ENCODE assay signal across 8 cellular contexts in genomic region chr20:39885975-39886649, GRCh38.
A peak's percentile ranks its signal among the peaks of the same experiment; 100 is the strongest.
DNase-seq lines count a peak whose midpoint lies in the region; ATAC-seq and TF ChIP-seq lines count a peak whose summit lies in the region.

No MANE protein-coding gene starts in this region.

- intact Hi-C loops in esophagus muscularis mucosa (cut with DNase I), result loop anchor here (2.0 to 5.0 kb wide), 2 partner anchors 805 to 1076 kb away; no protein-coding TSS in a partner anchor

- no peaks in the 10 kb centered on the region for H3K79me1 ChIP-seq in H9 (ENCODE audit: insufficient read depth, low read depth, low read length, poor library complexity, severe bottlenecking)

- H3K79me2 ChIP-seq in H9 (ENCODE audit: insufficient read depth, low read length), result no peaks in the 10 kb centered on the region

- no peak overlapping the region for H4K91ac ChIP-seq in H9 (ENCODE audit: insufficient read length, low read depth, low read length)

- H3K27ac Mint-ChIP-seq in H9, result 0 out of 7 replicates have a peak overlapping the region, but pooled peaks of 1 of the 3 experiments have one; percentile 10
- H3K27ac Mint-ChIP-seq in nephron progenitor cell, result no peak overlapping the region

- H2BK12ac ChIP-seq in H9 (ENCODE audit: insufficient read length, low read depth, low read length), result no peak overlapping the region

- peaks cover 9% of the 10 kb centered on the region for H3K9me3 ChIP-seq in H9 (ENCODE audit: control insufficient read depth, low read depth, low read length)
- H3K9me3 ChIP-seq in SJCRH30 (replicated peaks), result no peaks in the 10 kb centered on the region
- H3K9me3 ChIP-seq in esophagus muscularis mucosa, result peaks cover 0 to 4% (median 0%) of the 10 kb centered on the region in 4 donors

- H3K14ac ChIP-seq in H9 (ENCODE audit: insufficient read depth, low read length), result no peak overlapping the region

- H3K4ac ChIP-seq in H9 (ENCODE audit: low read depth, low read length), result no peak overlapping the region

- no peaks in the 10 kb centered on the region for H3K27me3 ChIP-seq in H9 (ENCODE audit: insufficient read depth, low read length)
- H3K27me3 ChIP-seq in SJCRH30, result no peaks in the 10 kb centered on the region
- no peaks in the 10 kb centered on the region for H3K27me3 ChIP-seq in esophagus muscularis mucosa

- no peak overlapping the region for H2AK5ac ChIP-seq in H9 (ENCODE audit: insufficient read length, low read length)

- no CpG with 5 or more reads among the region's 7 CpGs for WGBS in H9 (ENCODE audit: extremely low coverage, insufficient read length, low lambda C conversion rate)
- WGBS in esophagus muscularis mucosa, result 56% methylated on average over 7 of the region's 7 CpGs

- H4K8ac ChIP-seq in H9 (replicated peaks; ENCODE audit: insufficient read length, low read depth, low read length), result no peak overlapping the region

- no peak overlapping the region for H3K4me3 Mint-ChIP-seq in H9
- no peak overlapping the region for H3K4me3 Mint-ChIP-seq in nephron progenitor cell

- H3K4me1 Mint-ChIP-seq in H9 (peaks cover 12 to 19% of the 10 kb centered on the region in 2 experiments), nephron progenitor cell (peaks cover 24% of the 10 kb centered on the region)

- no peaks in the 10 kb centered on the region for H3K23me2 ChIP-seq in H9 (ENCODE audit: insufficient read length, low read depth, low read length, poor library complexity, severe bottlenecking)

- H3K23ac ChIP-seq in H9 (ENCODE audit: insufficient read length, low read depth, low read length), result no peak overlapping the region

- H3K36me3 Mint-ChIP-seq in H9 (ENCODE audit: insufficient read depth in 1 of 3, low read depth in 3 of 3), result peaks cover 6 to 12% (median 11%) of the 10 kb centered on the region in 3 experiments
- H3K36me3 Mint-ChIP-seq in nephron progenitor cell (ENCODE audit: low read depth), result peaks cover 5% of the 10 kb centered on the region

- TF ChIP-seq CTCF in H9 (conservative IDR thresholded peaks at IDR 0.05) (peak; percentile 70), esophagus muscularis mucosa (IDR thresholded peaks at IDR 0.05) (peak; percentile 57 to 68 (median 61)), nephron progenitor cell (IDR thresholded peaks at IDR 0.05) (peak; percentile 50)

- no peak for TF ChIP-seq EP300 in esophagus muscularis mucosa (IDR thresholded peaks at IDR 0.05)

- H3K9me3 Mint-ChIP-seq in H9 (peaks cover 8 to 11% of the 10 kb centered on the region in 2 experiments), nephron progenitor cell (peaks cover 11% of the 10 kb centered on the region)

- no peak overlapping the region for H2AFZ ChIP-seq in H9 (ENCODE audit: low read length)

- H4K5ac ChIP-seq in H9 (ENCODE audit: insufficient read length, low read depth, low read length), result no peak overlapping the region

- H3K27me3 Mint-ChIP-seq in H9 (ENCODE audit: low read depth), result no peaks in the 10 kb centered on the region
- peaks cover 4% of the 10 kb centered on the region for H3K27me3 Mint-ChIP-seq in nephron progenitor cell (ENCODE audit: low read depth, poor library complexity)

- H3K56ac ChIP-seq in H9 (ENCODE audit: insufficient read length, low read depth, low read length), result no peak overlapping the region

- H2BK5ac ChIP-seq in H9 (ENCODE audit: insufficient read length, low read length), result no peak overlapping the region

- H3K36me3 ChIP-seq in SJCRH30, result no peaks in the 10 kb centered on the region
- H3K36me3 ChIP-seq in esophagus muscularis mucosa, result no peaks in the 10 kb centered on the region

- no peak overlapping the region for H3K4me3 ChIP-seq in SJCRH30
- no peak overlapping the region for H3K4me3 ChIP-seq in esophagus muscularis mucosa

- H3K18ac ChIP-seq in H9 (ENCODE audit: insufficient read length, low read depth, low read length), result no peak overlapping the region

- no peak for ATAC-seq in HG02884 (IDR thresholded peaks at IDR 0.05; ENCODE audit: unreplicated experiment)
- no peak for ATAC-seq in GM21717 (IDR thresholded peaks at IDR 0.05; ENCODE audit: unreplicated experiment)

- no peaks in the 10 kb centered on the region for H4K20me1 ChIP-seq in H9 (ENCODE audit: control insufficient read depth, insufficient read depth, insufficient read length)

- no peak overlapping the region for H2BK120ac ChIP-seq in H9 (ENCODE audit: low read depth, low read length, poor library complexity, severe bottlenecking)

- no peak overlapping the region for H3K9ac ChIP-seq in H9 (ENCODE audit: extremely low read depth, insufficient read length, low read length)

- H2BK20ac ChIP-seq in H9 (ENCODE audit: low read depth, low read length, poor library complexity, severe bottlenecking), result no peak overlapping the region

- TF ChIP-seq POLR2A in esophagus muscularis mucosa (IDR thresholded peaks at IDR 0.05; ENCODE audit: low read depth), result no peak

- H3T11ph ChIP-seq in H9 (ENCODE audit: low read length), result no peak overlapping the region

- DNase-seq in CD1c-positive myeloid dendritic cell (ENCODE audit: extremely low spot score) (peak; percentile 67), H9 (peak; percentile 77), SJCRH30 (peak; percentile 68 to 89), esophagus muscularis mucosa (ENCODE audit: extremely low spot score) (no peak), nephron progenitor cell (peak; percentile 47), cerebellum (ENCODE audit: low spot score) (no peak)

- H3K4me1 ChIP-seq in H9 (ENCODE audit: insufficient read depth, low read length), result no peaks in the 10 kb centered on the region
- H3K4me1 ChIP-seq in SJCRH30, result peaks cover 4% of the 10 kb centered on the region; the same call in 1 of the 2 replicates
- H3K4me1 ChIP-seq in esophagus muscularis mucosa, result peaks cover 0 to 12% (median 8%) of the 10 kb centered on the region in 4 donors

- no peak overlapping the region for H2BK15ac ChIP-seq in H9 (ENCODE audit: low read depth, low read length)

- no peak overlapping the region for H3K27ac ChIP-seq in H9 (ENCODE audit: insufficient read length, low read depth, low read length)
- no peak overlapping the region for H3K27ac ChIP-seq in SJCRH30
- no peak overlapping the region for H3K27ac ChIP-seq in esophagus muscularis mucosa (replicated peaks in 1 of 4)

- no peak overlapping the region for H3K4me2 ChIP-seq in H9 (ENCODE audit: insufficient read depth, insufficient read length, low read length)

Comparison
In these comparisons a context has a peak if more than half of its experiments do, and no peak if none do; other contexts are left out.
1. DNase-seq: peak in CD1c-positive myeloid dendritic cell (single experiment), H9 (single experiment), SJCRH30 (2 of 2) and nephron progenitor cell (single experiment); none in esophagus muscularis mucosa (single experiment) and cerebellum (single experiment).
2. Peak in every context shown above with its lines, with median percentiles within 50 percentile points of each other: CTCF ChIP-seq.